In genomic region chr17:19301274-19301946, GRCh38 we compare ENCODE assay signal across 25 cellular contexts.
DNase-seq lines count a peak whose midpoint lies in the region; ATAC-seq, FAIRE-seq and TF ChIP-seq lines count a peak whose summit lies in the region.
"Had no signal": no experiment of that assay in that cellular context is flagged by ENCODE, and none has a peak within 500 bp of the region (broad histone marks: within the 10 kb centered on the region; RNA-seq: fewer than 3 reads in every experiment).

No MANE protein-coding gene starts in this region.

- H3K56ac ChIP-seq in H9 (ENCODE audit: insufficient read length, low read depth, low read length) (no peak overlapping the region), H1 (replicated peaks; ENCODE audit: insufficient read length, low read depth, low read length) (no peak overlapping the region)

- peak overlapping the region in 2 of 3 experiments; percentile 85 to 89; a peak in 2 of 7 replicates for H3K27ac Mint-ChIP-seq in H9
- H3K27ac Mint-ChIP-seq: activated T-helper 17 cell treated with anti-CD3 and anti-CD28 coated beads, Interleukin-2, amount 50 U/mL, for 72 hours; CD4-positive, alpha-beta memory T cell had no signal

- no peak for FAIRE-seq in H1 (lab: Jason Lieb, UNC)
- FAIRE-seq: HepG2, islet of Langerhans had no signal

- no peaks in the 10 kb centered on the region; the same call in 1 of the 2 replicates for H3K79me2 ChIP-seq in H9 (ENCODE audit: insufficient read depth, low read length)
- peaks cover 0 to 6% of the 10 kb centered on the region in 2 experiments; a peak in 2 of 4 replicates for H3K79me2 ChIP-seq in H1 (ENCODE audit: control insufficient read depth in 1 of 2, insufficient read depth in 2 of 2, low read length in 2 of 2)

- H3K9ac ChIP-seq in H9 (ENCODE audit: extremely low read depth, insufficient read length, low read length) (no peak overlapping the region), H1 (replicated peaks in 1 of 4; ENCODE audit: extremely low read depth in 1 of 4, low read depth in 3 of 4, low read length in 3 of 4) (no peak overlapping the region)
- H3K9ac ChIP-seq: SK-N-SH had no signal

- no peak overlapping the region for H3K4ac ChIP-seq in H9 (ENCODE audit: low read depth, low read length)
- no peak overlapping the region for H3K4ac ChIP-seq in H1 (replicated peaks; ENCODE audit: insufficient read length, low read depth, low read length)

- H3K18ac ChIP-seq in H9 (ENCODE audit: insufficient read length, low read depth, low read length) = no peak overlapping the region
- H3K18ac ChIP-seq in H1 (ENCODE audit: extremely low read depth, low read length) = no peak overlapping the region

- H2AK5ac ChIP-seq in H9 (ENCODE audit: insufficient read length, low read length) (no peak overlapping the region), H1 (ENCODE audit: low read depth, low read length) (no peak overlapping the region)

- H4K20me1 ChIP-seq in H9 (ENCODE audit: control insufficient read depth, insufficient read depth, insufficient read length) = no peaks in the 10 kb centered on the region
- peaks cover 10 to 28% of the 10 kb centered on the region in 2 experiments for H4K20me1 ChIP-seq in H1 (replicated peaks in 1 of 2; ENCODE audit: control insufficient read depth in 1 of 2, insufficient read depth in 2 of 2, low read length in 2 of 2)

- H4K91ac ChIP-seq in H9 (ENCODE audit: insufficient read length, low read depth, low read length) (no peak overlapping the region), H1 (replicated peaks; ENCODE audit: insufficient read length, low read length) (no peak overlapping the region)

- no peak for TF ChIP-seq EP300 in H1 (IDR thresholded peaks at IDR 0.05; ENCODE audit: borderline replicate concordance in 1 of 2, low read depth in 2 of 2, low read length in 2 of 2)
- no peak for TF ChIP-seq EP300 in sigmoid colon (IDR thresholded peaks at IDR 0.05)
- TF ChIP-seq EP300 in stomach (IDR thresholded peaks at IDR 0.05) = no peak

- H2BK5ac ChIP-seq in H9 (ENCODE audit: insufficient read length, low read length) (no peak overlapping the region), H1 (ENCODE audit: low read depth, low read length) (peak overlapping the region; percentile 35; the same call in 1 of the 2 replicates)

- TF ChIP-seq POLR2A in H1 (IDR thresholded peaks at IDR 0.05; ENCODE audit: control extremely low read depth in 1 of 2, low read depth in 2 of 2, low read length in 2 of 2) = no peak
- TF ChIP-seq POLR2A in sigmoid colon (IDR thresholded peaks at IDR 0.05) = no peak
- no peak for TF ChIP-seq POLR2A in stomach (IDR thresholded peaks at IDR 0.05)

- POLR2A ChIA-PET in H1 (lab: Charles Lee; ENCODE audit: partially characterized antibody) = interaction anchor here (0.8 to 1.3 kb wide), 2 partner anchors 9 to 37 kb away, joined by 3 to 4 read pairs; no protein-coding TSS in a partner anchor

- no peak overlapping the region for H3K14ac ChIP-seq in H9 (ENCODE audit: insufficient read depth, low read length)
- no peak overlapping the region for H3K14ac ChIP-seq in H1 (ENCODE audit: insufficient read length)

- H4K5ac ChIP-seq in H9 (ENCODE audit: insufficient read length, low read depth, low read length) (no peak overlapping the region), H1 (ENCODE audit: insufficient read length, low read depth, low read length) (no peak overlapping the region)

- H3K23ac ChIP-seq in H9 (ENCODE audit: insufficient read length, low read depth, low read length) (no peak overlapping the region), H1 (ENCODE audit: insufficient read length) (no peak overlapping the region)

- no peak overlapping the region for H2BK15ac ChIP-seq in H9 (ENCODE audit: low read depth, low read length)
- no peak overlapping the region for H2BK15ac ChIP-seq in H1 (ENCODE audit: low read length)

- H4K8ac ChIP-seq in H9 (replicated peaks; ENCODE audit: insufficient read length, low read depth, low read length) = no peak overlapping the region
- H4K8ac ChIP-seq in H1 (ENCODE audit: extremely low read depth, insufficient read depth, low read length) = peak overlapping the region; percentile 72; the same call in 1 of the 2 replicates

- no peaks in the 10 kb centered on the region; a peak in 1 of 8 replicates for H3K36me3 ChIP-seq in H1 (ENCODE audit: control insufficient read depth in 2 of 4, insufficient read depth in 4 of 4, low read length in 3 of 4)
- H3K36me3 ChIP-seq in lower lobe of right lung = no peaks in the 10 kb centered on the region
- no peaks in the 10 kb centered on the region for H3K36me3 ChIP-seq in sigmoid colon
- H3K36me3 ChIP-seq in stomach = peaks cover 0 to 8% (median 4%) of the 10 kb centered on the region in 4 donors
- H3K36me3 ChIP-seq: cardiac muscle cell had no signal

- H3K27ac ChIP-seq in H9 (ENCODE audit: insufficient read length, low read depth, low read length) (no peak overlapping the region), H1 (ENCODE audit: low read depth, low read length) (no peak overlapping the region), lower lobe of right lung (peak overlapping the region; percentile 72), sigmoid colon (no peak overlapping the region), stomach (peak overlapping the region in 1 of 5 donors; percentile 9)
- H3K27ac ChIP-seq: cardiac muscle cell, testis had no signal

- no peak for TF ChIP-seq RAD21 in H1 (IDR thresholded peaks at IDR 0.05 in 1 of 2, conservative IDR thresholded peaks at IDR 0.05 in 1 of 2; ENCODE audit: low read depth in 2 of 2, low read length in 2 of 2)

- CTCF ChIA-PET in H1 (lab: Charles Lee; ENCODE audit: partially characterized antibody) = interaction anchor here (0.6 to 2.0 kb wide), 8 partner anchors 8 to 56 kb away, joined by 3 to 6 read pairs (median 4); no protein-coding TSS in a partner anchor

- H3K27me3 ChIP-seq in H9 (ENCODE audit: insufficient read depth, low read length) (no peaks in the 10 kb centered on the region), H1 (replicated peaks in 1 of 4; ENCODE audit: control insufficient read depth in 3 of 4, extremely low read depth in 1 of 4, insufficient read depth in 3 of 4, low read length in 3 of 4) (no peaks in the 10 kb centered on the region), lower lobe of right lung (ENCODE audit: low read depth) (no peaks in the 10 kb centered on the region), sigmoid colon (no peaks in the 10 kb centered on the region), stomach (no peaks in the 10 kb centered on the region)
- H3K27me3 ChIP-seq: cardiac muscle cell, testis had no signal

- no peak overlapping the region for H2AFZ ChIP-seq in H9 (ENCODE audit: low read length)
- no peak overlapping the region for H2AFZ ChIP-seq in H1 (ENCODE audit: low read length)

- no peak overlapping the region for H3K4me2 ChIP-seq in H9 (ENCODE audit: insufficient read depth, insufficient read length, low read length)
- no peak overlapping the region for H3K4me2 ChIP-seq in H1 (ENCODE audit: insufficient read depth in 1 of 2, low read depth in 2 of 2, low read length in 2 of 2)
- H3K4me2 ChIP-seq: SK-N-SH had no signal

- H3K4me3 ChIP-seq in H1 (ENCODE audit: extremely low read depth in 1 of 4, insufficient read depth in 2 of 4, low read depth in 3 of 4, low read length in 4 of 4) (no peak overlapping the region), lower lobe of right lung (no peak overlapping the region), sigmoid colon (no peak overlapping the region), stomach (no peak overlapping the region)
- H3K4me3 ChIP-seq: cardiac muscle cell, skin epidermis, testis had no signal

- H3K9me3 Mint-ChIP-seq in H9 = no peaks in the 10 kb centered on the region
- H3K9me3 Mint-ChIP-seq: activated T-helper 17 cell treated with anti-CD3 and anti-CD28 coated beads, Interleukin-2, amount 50 U/mL, for 72 hours; CD4-positive, alpha-beta memory T cell had no signal

- H3K4me1 Mint-ChIP-seq in H9 = peaks cover 10 to 14% of the 10 kb centered on the region in 2 experiments

- H2BK12ac ChIP-seq in H9 (ENCODE audit: insufficient read length, low read depth, low read length) (no peak overlapping the region), H1 (ENCODE audit: low read depth, low read length) (no peak overlapping the region)

- H3K4me1 ChIP-seq in H9 (ENCODE audit: insufficient read depth, low read length) (no peaks in the 10 kb centered on the region), H1 (replicated peaks in 1 of 4; ENCODE audit: control insufficient read depth in 3 of 4, insufficient read depth in 4 of 4, low read length in 3 of 4) (peaks cover 0 to 4% (median 0%) of the 10 kb centered on the region in 4 experiments; a peak in 3 of 7 replicates), lower lobe of right lung (peaks cover 84% of the 10 kb centered on the region), sigmoid colon (peaks cover 0 to 60% (median 41%) of the 10 kb centered on the region in 4 donors), stomach (peaks cover 9 to 86% (median 43%) of the 10 kb centered on the region in 4 donors)

- ATAC-seq in lower lobe of right lung (peak; percentile 87 to 88), HG03108 (IDR thresholded peaks at IDR 0.05; ENCODE audit: unreplicated experiment) (no peak)
- ATAC-seq: activated CD4-positive, CD25-positive, alpha-beta regulatory T cell treated with anti-CD3 and anti-CD28 coated beads, Interleukin-2, amount 50 U/mL, for 24 hours; activated T-helper 17 cell treated with anti-CD3 and anti-CD28 coated beads, Interleukin-2, amount 50 U/mL, for 72 hours; HepG2; Panc1 had no signal

- no peak overlapping the region for H2BK20ac ChIP-seq in H9 (ENCODE audit: low read depth, low read length, poor library complexity, severe bottlenecking)
- no peak overlapping the region for H2BK20ac ChIP-seq in H1 (ENCODE audit: low read length)

- H3K36me3 Mint-ChIP-seq in H9 (ENCODE audit: insufficient read depth in 1 of 3, low read depth in 3 of 3) = peaks cover 0 to 7% (median 0%) of the 10 kb centered on the region in 3 experiments; a peak in 2 of 7 replicates
- H3K36me3 Mint-ChIP-seq: CD4-positive, alpha-beta memory T cell had no signal

- intact Hi-C loops in lower lobe of right lung (cut with DNase I) = no loop called here
- intact Hi-C loops in sigmoid colon (cut with DNase I) = no loop called here
- intact Hi-C loops in stomach (cut with DNase I; ENCODE audit: low total_unique reads) = no loop called here

- H3K23me2 ChIP-seq in H9 (ENCODE audit: insufficient read length, low read depth, low read length, poor library complexity, severe bottlenecking) (no peaks in the 10 kb centered on the region), H1 (ENCODE audit: low read depth, low read length) (no peaks in the 10 kb centered on the region)

- H2BK120ac ChIP-seq in H9 (ENCODE audit: low read depth, low read length, poor library complexity, severe bottlenecking) = no peak overlapping the region
- no peak overlapping the region for H2BK120ac ChIP-seq in H1 (replicated peaks; ENCODE audit: low read depth, low read length)

- H3K79me1 ChIP-seq in H9 (ENCODE audit: insufficient read depth, low read depth, low read length, poor library complexity, severe bottlenecking) (no peaks in the 10 kb centered on the region), H1 (ENCODE audit: low read depth, low read length) (peaks cover 17% of the 10 kb centered on the region)

- no peaks in the 10 kb centered on the region for H3K9me3 ChIP-seq in H9 (ENCODE audit: control insufficient read depth, low read depth, low read length)
- H3K9me3 ChIP-seq in H1 (ENCODE audit: insufficient read depth in 2 of 2, low read depth in 1 of 2, low read length in 1 of 2) = no peaks in the 10 kb centered on the region
- no peaks in the 10 kb centered on the region for H3K9me3 ChIP-seq in lower lobe of right lung
- no peaks in the 10 kb centered on the region for H3K9me3 ChIP-seq in sigmoid colon
- no peaks in the 10 kb centered on the region for H3K9me3 ChIP-seq in stomach
- H3K9me3 ChIP-seq: SK-N-SH, testis had no signal

- H3K27me3 Mint-ChIP-seq in H9 (ENCODE audit: low read depth) = no peaks in the 10 kb centered on the region

- in situ Hi-C loops in KBM-7 (cut with MboI; ENCODE audit: low pct_unique_long_range_greater_than_20kb, low sequenced_read_pairs) = no loop called here

- no peak overlapping the region for H3T11ph ChIP-seq in H9 (ENCODE audit: low read length)

- no peak overlapping the region; a peak in 1 of 5 replicates for H3K4me3 Mint-ChIP-seq in H9
- H3K4me3 Mint-ChIP-seq: activated T-helper 17 cell treated with anti-CD3 and anti-CD28 coated beads, Interleukin-2, amount 50 U/mL, for 72 hours; CD4-positive, alpha-beta memory T cell had no signal

- WGBS in H9 (ENCODE audit: extremely low coverage, insufficient read length, low lambda C conversion rate) = no CpG with 5 or more reads among the region's 5 CpGs
- WGBS in H1 (ENCODE audit: extremely low coverage in 1 of 2, insufficient coverage in 1 of 2, insufficient read length in 1 of 2, insufficient replicate concordance in 2 of 2, low coverage in 1 of 2, low lambda C conversion rate in 2 of 2, missing lambda C conversion rate in 1 of 2), 2 experiments = 91% methylated on average over 5 of the region's 5 CpGs; no CpG with 5 or more reads in 1 of the 2 experiments
- WGBS in sigmoid colon, 2 donors = 34 to 69% methylated on average over 5 of the region's 5 CpGs
- WGBS in stomach, 5 donors = 76 to 86% (median 82%) methylated on average over 5 of the region's 5 CpGs

- TF ChIP-seq CTCF in H9 (conservative IDR thresholded peaks at IDR 0.05) (no peak), H1 (IDR thresholded peaks at IDR 0.05; ENCODE audit: control extremely low read depth in 1 of 3, insufficient read depth in 1 of 3, low read depth in 1 of 3, low read length in 3 of 3) (no peak), lower lobe of right lung (IDR thresholded peaks at IDR 0.05) (no peak), sigmoid colon (IDR thresholded peaks at IDR 0.05) (no peak), stomach (IDR thresholded peaks at IDR 0.05) (no peak)

- no peak for DNase-seq in H9
- DNase-seq in H1 (ENCODE audit: low read depth in 1 of 2, low spot score in 2 of 2) = no peak
- DNase-seq in lower lobe of right lung = peak; percentile 86
- peak; percentile 50 for DNase-seq in sigmoid colon
- DNase-seq in stomach = no peak
- no peak for DNase-seq in KBM-7
- no peak for DNase-seq in stimulated activated CD4-positive, alpha-beta T cell treated with anti-CD3 and anti-CD28 coated beads, Interleukin-12 subunit alpha, Interleukin-12 subunit beta, amount 100 ng/mL, for 4 hours
- DNase-seq: CD4-positive, alpha-beta memory T cell; DMS53; effector CD8-positive, alpha-beta T cell; GOT3; midbrain; NCI-H1436 treated with DMSO at 0.1 percent for 48 hours; SK-N-SH; stimulated activated CD4-positive, alpha-beta T cell treated with anti-CD3 and anti-CD28 coated beads, Interleukin-4, amount 100 ng/mL, for 4 hours; T1000; testis had no signal

Comparison
In these comparisons a context has a peak if more than half of its experiments do, and no peak if none do; other contexts are left out.
1. DNase-seq: peak in lower lobe of right lung (single experiment) and sigmoid colon (single experiment); none in H9 (single experiment), H1 (0 of 2), stomach (single experiment), KBM-7 (single experiment) and stimulated activated CD4-positive, alpha-beta T cell treated with anti-CD3 and anti-CD28 coated beads, Interleukin-12 subunit alpha, Interleukin-12 subunit beta, amount 100 ng/mL, for 4 hours (single experiment).